ENCODE assay signal across 1 cellular context in the genomic region with DNA sequence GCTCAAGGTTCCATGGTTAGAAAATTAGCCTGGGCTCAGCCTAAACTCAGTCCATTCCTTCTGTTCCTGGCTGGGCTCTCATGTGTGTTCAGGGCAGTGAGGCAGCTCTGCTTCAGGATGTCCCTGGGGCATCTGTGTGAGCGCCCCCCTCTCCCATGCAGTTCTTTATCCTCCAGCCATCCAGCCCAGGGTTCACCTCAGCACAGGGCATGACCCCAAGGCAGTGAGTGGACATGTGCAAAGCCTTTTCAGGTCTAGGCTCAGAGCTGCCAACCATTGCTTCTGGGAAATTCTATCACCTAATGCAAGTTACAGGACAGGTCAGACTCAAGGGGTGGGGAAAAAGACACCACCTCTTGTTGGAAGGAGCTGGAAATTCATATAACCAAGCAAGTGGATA.
TF ChIP-seq lines count a peak whose summit lies in the region.

No MANE protein-coding gene starts in this region.

TF ChIP-seq in HepG2, 621 proteins besides CTCF, POLR2A, EP300 and RAD21 (continued from another document):
- TF ChIP-seq RXRA (CRISPR knock-in tag; IDR thresholded peaks at IDR 0.05) (peak; percentile 47; the same call in 1 of the 2 replicates), RBM22 (optimal IDR thresholded peaks at IDR 0.05; ENCODE audit: low read length) (peak; percentile 75), ZC3H4 (CRISPR knock-in tag; IDR thresholded peaks at IDR 0.05; ENCODE audit: borderline replicate concordance) (0 out of 2 replicates have a peak, but pooled peaks have one; percentile 66), PAF1 (CRISPR knock-in tag; IDR thresholded peaks at IDR 0.05) (peak; percentile 89; the same call in 1 of the 2 replicates)
